Comparison of ENCODE assay signal across 8 cellular contexts in the genomic region with DNA sequence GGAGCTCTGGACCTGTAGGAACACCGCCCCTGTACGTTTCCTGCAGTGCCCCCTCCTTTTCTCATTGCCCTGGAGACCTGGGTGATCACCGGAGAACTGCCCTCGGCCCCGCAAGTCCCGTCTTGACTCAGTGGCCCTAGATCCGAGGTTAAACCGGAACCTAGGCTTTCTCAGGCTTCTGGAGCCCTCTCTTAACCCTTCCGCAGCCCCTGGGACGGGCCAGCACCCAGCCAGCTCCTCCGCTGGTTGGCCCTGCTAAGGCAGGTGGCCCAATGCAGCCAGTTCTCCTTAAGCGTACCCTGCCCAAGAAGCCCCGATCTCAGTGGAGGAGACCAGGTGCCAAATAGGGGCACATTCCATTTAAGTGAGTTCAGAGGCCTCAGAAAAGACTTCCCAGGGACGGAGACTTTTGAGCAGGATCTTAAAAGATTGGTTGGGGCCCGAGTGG. TPM values are rescaled to one million over a fixed set of nuclear protein-coding genes. Genes with fewer than 3 reads are reported as not detected.
DNase-seq lines count a peak whose midpoint lies in the region; ATAC-seq and TF ChIP-seq lines count a peak whose summit lies in the region.

No MANE protein-coding gene starts in this region.

- no peaks in the 10 kb centered on the region for H4K20me1 ChIP-seq in KMS-11 (ENCODE audit: insufficient read depth)

- peak overlapping the region; percentile 75 for H2AFZ ChIP-seq in KMS-11 (ENCODE audit: low read depth)

- H3K4me1 Mint-ChIP-seq in activated naive CD8-positive, alpha-beta T cell (ENCODE audit: low read depth): peaks cover 8% of the 10 kb centered on the region

- H3K36me3 ChIP-seq in BE2C (no peaks in the 10 kb centered on the region), KMS-11 (ENCODE audit: insufficient read depth) (no peaks in the 10 kb centered on the region), heart right ventricle (peaks cover 0 to 20% (median under 1%) of the 10 kb centered on the region in 9 donors), prostate gland (no peaks in the 10 kb centered on the region)

- peak overlapping the region; percentile 60 for H3K4me2 ChIP-seq in KMS-11

- TF ChIP-seq CTCF in BE2C (IDR thresholded peaks at IDR 0.05; ENCODE audit: low read depth, low read length): no peak
- TF ChIP-seq CTCF in KMS-11 (conservative IDR thresholded peaks at IDR 0.05; ENCODE audit: low read depth, low read length): no peak
- TF ChIP-seq CTCF in heart right ventricle (IDR thresholded peaks at IDR 0.05): no peak
- TF ChIP-seq CTCF in prostate gland (IDR thresholded peaks at IDR 0.05): no peak

- H3K79me2 ChIP-seq in KMS-11 (ENCODE audit: insufficient read depth, low read depth): no peaks in the 10 kb centered on the region

- H3K4me1 ChIP-seq in BE2C (no peaks in the 10 kb centered on the region; the same call in 1 of the 2 replicates), KMS-11 (ENCODE audit: low read depth, poor library complexity, severe bottlenecking) (no peaks in the 10 kb centered on the region), heart right ventricle (peaks cover 0 to 19% (median 8%) of the 10 kb centered on the region in 9 donors), prostate gland (replicated peaks) (no peaks in the 10 kb centered on the region)

- H3K4me3 ChIP-seq in BE2C (ENCODE audit: low read depth, low read length) (peak overlapping the region; percentile 73), KMS-11 (IDR thresholded peaks at IDR 0.05; ENCODE audit: insufficient read depth, low read depth, low read length) (no peak overlapping the region), heart right ventricle (peak overlapping the region; percentile 69 to 100 (median 88)), prostate gland (peak overlapping the region; percentile 93 to 98)

- H3K27me3 Mint-ChIP-seq in activated naive CD8-positive, alpha-beta T cell: no peaks in the 10 kb centered on the region

- H3K27ac ChIP-seq in KMS-11 (no peak overlapping the region), heart right ventricle (peak overlapping the region; percentile 89 to 99 (median 96)), prostate gland (peak overlapping the region; percentile 89 to 95)

- DNase-seq in BE2C: no peak
- peak; percentile 36 to 48 for DNase-seq in heart right ventricle
- peak; percentile 29 for DNase-seq in prostate gland (ENCODE audit: low spot score)
- no peak for DNase-seq in NCI-H82 (lab: John Stamatoyannopoulos, UW)

- H3K27ac Mint-ChIP-seq in activated naive CD8-positive, alpha-beta T cell: peak overlapping the region; percentile 84

- H3K27me3 ChIP-seq in BE2C (no peaks in the 10 kb centered on the region), KMS-11 (ENCODE audit: insufficient read depth, low read depth) (no peaks in the 10 kb centered on the region), heart right ventricle (no peaks in the 10 kb centered on the region), prostate gland (replicated peaks; ENCODE audit: insufficient read depth) (no peaks in the 10 kb centered on the region)

- ATAC-seq in GM19438 (IDR thresholded peaks at IDR 0.05; ENCODE audit: low read depth, unreplicated experiment) (peak; percentile 8), heart right ventricle (peak; percentile 53 to 87 (median 76)), HG03457 (IDR thresholded peaks at IDR 0.05; ENCODE audit: unreplicated experiment) (no peak)

- no peaks in the 10 kb centered on the region for H3K36me3 Mint-ChIP-seq in activated naive CD8-positive, alpha-beta T cell

- intact Hi-C loops in heart right ventricle (cut with DNase I) (loop anchor here in 3 of 10 donors (2.0 to 5.0 kb wide), 3 partner anchors 33 to 74 kb away; a partner anchor contains a TSS), prostate gland (cut with DNase I) (no loop called here)

- TF ChIP-seq POLR2A in prostate gland (IDR thresholded peaks at IDR 0.05): peak; percentile 17

- peak overlapping the region; percentile 86; the same call in 1 of the 2 replicates for H3K9ac ChIP-seq in KMS-11

- WGBS in heart right ventricle, 2 donors: 14% methylated on average over 15 of the region's 15 CpGs
- WGBS in prostate gland: 12% methylated on average over 13 of the region's 15 CpGs

- H3K4me3 Mint-ChIP-seq in activated naive CD8-positive, alpha-beta T cell: peak overlapping the region; percentile 90

- H3K9me3 ChIP-seq in BE2C (no peaks in the 10 kb centered on the region), heart right ventricle (no peaks in the 10 kb centered on the region), prostate gland (no peaks in the 10 kb centered on the region)

- H3K9me3 Mint-ChIP-seq in activated naive CD8-positive, alpha-beta T cell (ENCODE audit: low read depth): no peaks in the 10 kb centered on the region

RNA-seq across cellular contexts. Expression of a gene that starts 0.8 kb away (rescaled TPM):
- polyA plus RNA-seq in BE2C (2012; ENCODE audit: insufficient read depth, insufficient read length, low read depth): 6.8 TPM
- 10 to 100 TPM; 24.3 to 39.3 (median 33.6) TPM for total RNA-seq in heart right ventricle
- 10 to 100 TPM in 1 of 2 donors, 1 to 10 TPM in 1; 7.9 to 11.1 TPM for polyA plus RNA-seq in heart right ventricle
- 10 to 100 TPM; 18.8 to 26.1 TPM for total RNA-seq in prostate gland

RNA-seq across cellular contexts. Expression of a gene that starts 16.0 kb away (rescaled TPM):
- polyA plus RNA-seq in BE2C (2012; ENCODE audit: insufficient read depth, insufficient read length, low read depth): not detected
- total RNA-seq in heart right ventricle: under 1 TPM in 1 of 10 donors, not detected in 9; 0.32 TPM
- polyA plus RNA-seq in heart right ventricle: not detected
- not detected for total RNA-seq in prostate gland

RNA-seq across cellular contexts. Expression of a gene that starts 20.4 kb away (rescaled TPM):
- 1.5 TPM for polyA plus RNA-seq in BE2C (2012; ENCODE audit: insufficient read depth, insufficient read length, low read depth)
- total RNA-seq in heart right ventricle (1 to 10 TPM in 7 of 10 donors, under 1 TPM in 3; 0.40 to 1.6 (median 1.2) TPM), prostate gland (under 1 TPM in 1 of 2 donors, not detected in 1; 0.85 TPM)
- polyA plus RNA-seq in heart right ventricle: 1 to 10 TPM in 1 of 2 donors, under 1 TPM in 1; 0.17 to 1.1 TPM

RNA-seq across cellular contexts. Expression of a gene that starts 36.8 kb away (rescaled TPM):
- 6.5 TPM for polyA plus RNA-seq in BE2C (2012; ENCODE audit: insufficient read depth, insufficient read length, low read depth)
- total RNA-seq in heart right ventricle (10 to 100 TPM in 2 of 10 donors, 1 to 10 TPM in 8; 7.3 to 15.6 (median 8.5) TPM), prostate gland (10 to 100 TPM in 1 of 2 donors, 1 to 10 TPM in 1; 9.8 to 38.8 TPM)
- polyA plus RNA-seq in heart right ventricle: 1 to 10 TPM; 2.7 to 8.0 TPM

RNA-seq across cellular contexts. Expression of a gene that starts 47.9 kb away (rescaled TPM):
- polyA plus RNA-seq in BE2C (2012; ENCODE audit: insufficient read depth, insufficient read length, low read depth): 84.1 TPM
- 10 to 100 TPM in 8 of 10 donors, 1 to 10 TPM in 2; 8.9 to 15.8 (median 11.5) TPM for total RNA-seq in heart right ventricle
- polyA plus RNA-seq in heart right ventricle: 10 to 100 TPM in 1 of 2 donors, 1 to 10 TPM in 1; 8.6 to 18.1 TPM
- total RNA-seq in prostate gland: 10 to 100 TPM; 22.1 to 41.7 TPM

Comparison
In these comparisons a context has a peak if more than half of its experiments do, and no peak if none do; other contexts are left out.
1. DNase-seq: peak in heart right ventricle (2 of 2) and prostate gland (single experiment); none in BE2C (single experiment) and NCI-H82 (single experiment).